In genomic region chrX:47143894-47144625, GRCh38 we compare ENCODE assay signal across 1 cellular context.
TF ChIP-seq lines count a peak whose summit lies in the region.

No MANE protein-coding gene starts in this region.

TF ChIP-seq in K562, 482 proteins besides CTCF, POLR2A, EP300 and RAD21 (continued from another document):
- TF ChIP-seq ZBTB40 (IDR thresholded peaks at IDR 0.05) (0 out of 2 replicates have a peak, but pooled peaks have one; percentile 62), ZBTB40 (CRISPR knock-in tag; IDR thresholded peaks at IDR 0.05) (no peak), PHF8 (IDR thresholded peaks at IDR 0.05; ENCODE audit: borderline replicate concordance, low read length) (peak; percentile 41; the same call in 1 of the 2 replicates), FOXP1 (CRISPR knock-in tag; IDR thresholded peaks at IDR 0.05) (no peak), THAP12 (CRISPR knock-in tag; IDR thresholded peaks at IDR 0.05) (no peak), REST (CRISPR knock-in tag; IDR thresholded peaks at IDR 0.05; ENCODE audit: low read depth) (no peak), CGGBP1 (CRISPR knock-in tag; IDR thresholded peaks at IDR 0.05) (no peak), VEZF1 (CRISPR knock-in tag; IDR thresholded peaks at IDR 0.05) (peak; percentile 99), TRIM25 (IDR thresholded peaks at IDR 0.05; ENCODE audit: borderline replicate concordance) (0 out of 2 replicates have a peak, but pooled peaks have one; percentile 62), KLF16 (IDR thresholded peaks at IDR 0.05) (0 out of 2 replicates have a peak, but pooled peaks have one; percentile 10), CEBPB (tag; IDR thresholded peaks at IDR 0.05) (no peak), PATZ1 (CRISPR knock-in tag; IDR thresholded peaks at IDR 0.05; ENCODE audit: borderline replicate concordance) (no peak), MAFK (IDR thresholded peaks at IDR 0.05; ENCODE audit: low read length) (no peak), ZNF121 (CRISPR knock-in tag; conservative IDR thresholded peaks at IDR 0.05) (peak; percentile 52), MED1 (CRISPR knock-in tag; IDR thresholded peaks at IDR 0.05; ENCODE audit: borderline replicate concordance) (no peak), YY1 (IDR thresholded peaks at IDR 0.05; ENCODE audit: borderline replicate concordance in 1 of 3, control insufficient read depth in 1 of 3, extremely low read depth in 1 of 3, insufficient read depth in 3 of 3, insufficient read length in 1 of 3, insufficient replicate concordance in 2 of 3, low read depth in 1 of 3, low read length in 2 of 3) (no peak), ZNF217 (CRISPR knock-in tag; IDR thresholded peaks at IDR 0.05) (no peak), ETV5 (CRISPR knock-in tag; IDR thresholded peaks at IDR 0.05; ENCODE audit: low read depth) (no peak; the same call in 1 of the 2 replicates), ATF3 (IDR thresholded peaks at IDR 0.05) (no peak), ATF3 (CRISPR knock-in tag; conservative IDR thresholded peaks at IDR 0.05) (0 out of 2 replicates have a peak, but pooled peaks have one; percentile 7), POLR3A (IDR thresholded peaks at IDR 0.05; ENCODE audit: borderline replicate concordance, extremely low read depth, insufficient read depth, insufficient read length) (no peak), RBFOX2 (IDR thresholded peaks at IDR 0.05; ENCODE audit: low read depth, low read length) (no peak), SUPT5H (IDR thresholded peaks at IDR 0.05) (0 out of 2 replicates have a peak, but pooled peaks have one; percentile 73), MTA3 (IDR thresholded peaks at IDR 0.05; ENCODE audit: borderline replicate concordance) (no peak), SIN3B (IDR thresholded peaks at IDR 0.05; ENCODE audit: low read depth) (peak; percentile 49; the same call in 1 of the 2 replicates), HNRNPLL (IDR thresholded peaks at IDR 0.05; ENCODE audit: low read depth, low read length, poor library complexity, severe bottlenecking) (no peak), NEUROD1 (IDR thresholded peaks at IDR 0.05; ENCODE audit: borderline replicate concordance, low read depth, low read length, partially characterized antibody) (no peak), TAF9B (IDR thresholded peaks at IDR 0.05; ENCODE audit: partially characterized antibody) (peak; percentile 39), ADNP (tag; IDR thresholded peaks at IDR 0.05) (0 out of 2 replicates have a peak, but pooled peaks have one; percentile 18), ZNF12 (CRISPR knock-in tag; IDR thresholded peaks at IDR 0.05) (no peak), USF2 (CRISPR knock-in tag; IDR thresholded peaks at IDR 0.05) (no peak), RBM25 (IDR thresholded peaks at IDR 0.05; ENCODE audit: low read depth, low read length, severe bottlenecking) (peak; percentile 1)
TF ChIP-seq in K562: peak in this region for 18.
